In genomic region chr14:90600619-90601018, GRCh38 we compare ENCODE assay signal across 26 cellular contexts.
"Had no signal": no experiment of that assay in that cellular context is flagged by ENCODE, and none has a peak within 500 bp of the region (broad histone marks: within the 10 kb centered on the region; RNA-seq: fewer than 3 reads in every experiment).

No MANE protein-coding gene starts in this region.

- H3K4me3 Mint-ChIP-seq: activated B cell treated with CpG ODN at 0.5 μM for 24 hours; activated CD4-positive, alpha-beta T cell treated with anti-CD3 and anti-CD28 coated beads for 36 hours; activated naive CD8-positive, alpha-beta T cell; activated T-cell treated with anti-CD3 and anti-CD28 coated beads, Interleukin-2, amount 50 U/mL, for 4 hours; immature natural killer cell; mesothelial cell of epicardium; naive thymus-derived CD8-positive, alpha-beta T cell; T-helper 1 cell treated with Interleukin-12 subunit alpha and Interleukin-12 subunit beta and Interleukin-4 antibody, amounts not matched to agents 30 μg/mL and 1 μg/mL, for 36 hours had no signal

- H3K4me1 ChIP-seq: vagina had no signal

- ATAC-seq: activated CD4-positive, alpha-beta T cell treated with anti-CD3 and anti-CD28 coated beads for 36 hours; activated T-cell treated with anti-CD3 and anti-CD28 coated beads, Interleukin-2, amount 50 U/mL, for 4 hours; left lobe of liver; naive thymus-derived CD8-positive, alpha-beta T cell had no signal

- H3K36me3 Mint-ChIP-seq: activated naive CD8-positive, alpha-beta T cell; immature natural killer cell; mesothelial cell of epicardium; naive thymus-derived CD8-positive, alpha-beta T cell had no signal

- H3K9me3 ChIP-seq: adrenal gland, psoas muscle, right atrium auricular region, stomach, suprapubic skin, vagina had no signal

- H3K4me1 Mint-ChIP-seq: activated CD4-positive, alpha-beta T cell treated with anti-CD3 and anti-CD28 coated beads for 36 hours; immature natural killer cell had no signal

- H3K4me3 ChIP-seq: adrenal gland, hepatocyte, lung, psoas muscle, right atrium auricular region, stomach, suprapubic skin, vagina had no signal

- DNase-seq: activated B cell treated with CpG ODN at 0.5 μM for 24 hours; activated CD4-positive, alpha-beta T cell treated with anti-CD3 and anti-CD28 coated beads for 36 hours; activated CD4-positive, alpha-beta T cell treated with anti-CD3 and anti-CD28 coated beads, Interleukin-2, amount 50 U/mL, for 48 hours; activated CD8-positive, alpha-beta memory T cell treated with anti-CD3 and anti-CD28 coated beads, Interleukin-2, amount 50 U/mL, for 48 hours; activated naive CD4-positive, alpha-beta T cell; activated T-cell treated with anti-CD3 and anti-CD28 coated beads, Interleukin-2, amount 50 U/mL, for 4 hours; effector memory CD4-positive, alpha-beta T cell; foreskin melanocyte; immature natural killer cell; naive thymus-derived CD8-positive, alpha-beta T cell; psoas muscle; stimulated activated CD4-positive, alpha-beta T cell treated with anti-CD3 and anti-CD28 coated beads, Interleukin-12 subunit alpha, Interleukin-12 subunit beta, amount 100 ng/mL, for 4 hours; stomach; T1000; trophoblast cell had no signal

- H3K27ac ChIP-seq: adrenal gland, hepatocyte, stomach, suprapubic skin, vagina had no signal

- H3K9me3 Mint-ChIP-seq: activated B cell treated with CpG ODN at 0.5 μM for 24 hours; activated T-cell treated with anti-CD3 and anti-CD28 coated beads, Interleukin-2, amount 50 U/mL, for 4 hours; activated T-helper 2 cell treated with anti-CD3 and anti-CD28 coated beads, Interferon-gamma antibody, Interleukin-2, Interleukin-4, amounts not matched to agents 10 μg/mL and 5 μg/mL and 100 μg/mL, durations not matched to agents 14 hours and 24 hours and 36 hours; immature natural killer cell; mesothelial cell of epicardium; naive thymus-derived CD8-positive, alpha-beta T cell; T-helper 1 cell treated with Interleukin-12 subunit alpha and Interleukin-12 subunit beta and Interleukin-4 antibody, amounts not matched to agents 30 μg/mL and 1 μg/mL, for 36 hours had no signal

- H3K27me3 ChIP-seq: adrenal gland, hepatocyte, right atrium auricular region, stomach, suprapubic skin, vagina had no signal

- H3K36me3 ChIP-seq: adrenal gland, right atrium auricular region, stomach, suprapubic skin, vagina had no signal

- H3K27ac Mint-ChIP-seq: activated B cell treated with CpG ODN at 0.5 μM for 24 hours; activated CD4-positive, alpha-beta T cell treated with anti-CD3 and anti-CD28 coated beads for 36 hours; activated naive CD8-positive, alpha-beta T cell; activated T-helper 2 cell treated with anti-CD3 and anti-CD28 coated beads, Interferon-gamma antibody, Interleukin-2, Interleukin-4, amounts not matched to agents 10 μg/mL and 5 μg/mL and 100 μg/mL, durations not matched to agents 14 hours and 24 hours and 36 hours; immature natural killer cell; T-helper 1 cell treated with Interleukin-12 subunit alpha and Interleukin-12 subunit beta and Interleukin-4 antibody, amounts not matched to agents 30 μg/mL and 1 μg/mL, for 36 hours had no signal
